In the genomic region with DNA sequence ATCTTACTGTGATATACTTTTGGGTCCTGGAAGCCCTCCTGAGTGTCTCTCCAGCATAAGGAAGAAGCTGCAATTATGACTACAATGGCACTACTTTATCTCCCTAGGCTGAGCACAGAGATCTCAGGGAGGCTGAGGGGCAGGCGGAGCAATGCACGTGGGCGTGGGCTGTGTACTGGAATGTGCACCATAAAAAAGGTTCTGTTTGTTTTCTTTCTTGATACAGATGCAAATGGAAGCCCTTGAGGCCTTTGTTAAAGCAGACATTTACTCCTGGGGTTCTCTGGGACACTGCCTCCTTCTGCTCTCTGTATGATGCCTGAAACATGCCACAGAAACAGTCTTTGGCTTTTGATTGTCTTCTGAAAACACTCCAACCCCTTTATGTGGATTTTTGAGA, we compare ENCODE assay signal across 18 cellular contexts.
DNase-seq lines count a peak whose midpoint lies in the region; ATAC-seq and TF ChIP-seq lines count a peak whose summit lies in the region.
"Had no signal": no experiment of that assay in that cellular context is flagged by ENCODE, and none has a peak within 500 bp of the region (broad histone marks: within the 10 kb centered on the region; RNA-seq: fewer than 3 reads in every experiment).

No MANE protein-coding gene starts in this region.

- no peaks in the 10 kb centered on the region for H3K36me3 ChIP-seq in Caco-2 (ENCODE audit: control insufficient read depth, insufficient read depth, low read length)
- no peaks in the 10 kb centered on the region for H3K36me3 ChIP-seq in ectodermal cell (ENCODE audit: control insufficient read depth, insufficient read depth, low read length)
- H3K36me3 ChIP-seq in mesodermal cell (ENCODE audit: control insufficient read depth, insufficient read depth, low read length), result no peaks in the 10 kb centered on the region
- H3K36me3 ChIP-seq: heart left ventricle, neutrophil had no signal

- DNase-seq in Caco-2 (peak; percentile 43 to 61), HuH-7 (ENCODE audit: low spot score) (peak; percentile 42), GF-D8 (lab: John Stamatoyannopoulos, UW) (no peak)
- DNase-seq in central memory CD4-positive, alpha-beta T cell, result no peak
- DNase-seq in activated effector memory CD4-positive, alpha-beta T cell treated with Interleukin-2 at 50 U/mL for 16 hours, result no peak
- DNase-seq: activated CD4-positive, alpha-beta T cell treated with anti-CD3 and anti-CD28 coated beads for 48 hours; activated T-cell treated with anti-CD3 and anti-CD28 coated beads, Interleukin-2, amount 50 U/mL, for 1 hour; COR-L47; heart left ventricle; HFFc6; NCI-H187 treated with DMSO at 0.1 percent for 48 hours; stimulated activated naive CD8-positive, alpha-beta T cell treated with anti-CD3 and anti-CD28 coated beads, Interleukin-15, Interleukin-2, amounts not matched to agents 100 U/mL and 50 U/mL, for 24 hours had no signal

- no peaks in the 10 kb centered on the region for H3K36me3 Mint-ChIP-seq in Caco-2 (ENCODE audit: insufficient read depth, unreplicated experiment)

- CTCF ChIA-PET in Caco-2 (lab: Charles Lee), result interaction anchor here (1.0 kb wide), 1 partner anchor 283 kb away, joined by 3 read pairs; no protein-coding TSS in a partner anchor

- H3K9me3 ChIP-seq in Caco-2 (peaks cover 7% of the 10 kb centered on the region; the same call in 1 of the 2 replicates), ectodermal cell (ENCODE audit: control insufficient read depth, low read length) (no peaks in the 10 kb centered on the region), mesodermal cell (ENCODE audit: control insufficient read depth, low read length) (no peaks in the 10 kb centered on the region)
- H3K9me3 ChIP-seq: neutrophil had no signal

- no peak for ATAC-seq in GM18867 (IDR thresholded peaks at IDR 0.05; ENCODE audit: unreplicated experiment)
- ATAC-seq: heart left ventricle; stimulated activated naive CD8-positive, alpha-beta T cell treated with anti-CD3 and anti-CD28 coated beads, Interleukin-15, Interleukin-2, amounts not matched to agents 100 U/mL and 50 U/mL, for 24 hours had no signal

- H3K4me3 ChIP-seq in Caco-2 (ENCODE audit: low read depth, low read length) (no peak overlapping the region), ectodermal cell (ENCODE audit: insufficient read depth, low read depth, low read length) (no peak overlapping the region), mesodermal cell (ENCODE audit: extremely low read depth, insufficient read depth, low read length, poor library complexity, severe bottlenecking) (no peak overlapping the region)
- H3K4me3 ChIP-seq: heart left ventricle, lung, smooth muscle cell had no signal

- intact Hi-C loops in Caco-2 (cut with micrococcal nuclease; ENCODE audit: unreplicated experiment), result no loop called here

- no peak for TF ChIP-seq CTCF in Caco-2 (IDR thresholded peaks at IDR 0.05; ENCODE audit: insufficient read depth in 1 of 2, low read depth in 1 of 2, low read length in 1 of 2, severe bottlenecking in 1 of 2, unreplicated experiment in 1 of 2)

- 10 to 14% methylated on average over 3 of the region's 3 CpGs for WGBS in ectodermal cell, 2 experiments
- WGBS in mesodermal cell (ENCODE audit: insufficient coverage in 2 of 2), 2 experiments, result 34 to 39% methylated on average over 3 of the region's 3 CpGs

- no TSS peak for BruUV-seq in Caco-2 (replicated peaks; lab: Mats Ljungman, UMichigan)

- POLR2A ChIA-PET in Caco-2 (lab: Charles Lee), result no interaction called here

- H3K27ac ChIP-seq in ectodermal cell (ENCODE audit: insufficient read depth, low read depth, low read length, poor library complexity, severe bottlenecking), result peak overlapping the region; percentile 38
- H3K27ac ChIP-seq in mesodermal cell (ENCODE audit: low read depth, low read length, severe bottlenecking), result peak overlapping the region; percentile 32
- H3K27ac ChIP-seq: heart left ventricle, neutrophil had no signal

- no peak overlapping the region for H3K27ac Mint-ChIP-seq in Caco-2 (ENCODE audit: unreplicated experiment)
- H3K27ac Mint-ChIP-seq: HFFc6 had no signal

- H3K27me3 ChIP-seq in Caco-2 (replicated peaks; ENCODE audit: control insufficient read depth, insufficient read depth, low read length) (no peaks in the 10 kb centered on the region), ectodermal cell (ENCODE audit: control insufficient read depth, insufficient read depth, low read length, poor library complexity, severe bottlenecking) (no peaks in the 10 kb centered on the region)
- H3K27me3 ChIP-seq: heart left ventricle, neutrophil had no signal

- peaks cover 16% of the 10 kb centered on the region for H3K9me3 Mint-ChIP-seq in Caco-2 (ENCODE audit: unreplicated experiment)

- H3K4me1 ChIP-seq in Caco-2 (peaks cover 6% of the 10 kb centered on the region), ectodermal cell (ENCODE audit: control insufficient read depth, insufficient read depth, low read length) (peaks cover 4% of the 10 kb centered on the region), mesodermal cell (ENCODE audit: control insufficient read depth, insufficient read depth, low read length, poor library complexity, severe bottlenecking) (peaks cover 9% of the 10 kb centered on the region)

- H3K4me3 Mint-ChIP-seq in Caco-2 (ENCODE audit: unreplicated experiment), result no peak overlapping the region
- H3K4me3 Mint-ChIP-seq: HFFc6 had no signal

- H3K4me1 Mint-ChIP-seq in Caco-2 (ENCODE audit: low read depth, unreplicated experiment), result peaks cover 15% of the 10 kb centered on the region

- no peaks in the 10 kb centered on the region for H3K27me3 Mint-ChIP-seq in Caco-2 (ENCODE audit: insufficient read depth, unreplicated experiment)

Comparison
In these comparisons a context has a peak if more than half of its experiments do, and no peak if none do; other contexts are left out.
1. DNase-seq: peak in Caco-2 (2 of 2) and HuH-7 (single experiment); none in central memory CD4-positive, alpha-beta T cell (single experiment), GF-D8 (single experiment) and activated effector memory CD4-positive, alpha-beta T cell treated with Interleukin-2 at 50 U/mL for 16 hours (single experiment).